ENCODE assay signal across 8 cellular contexts in the genomic region with DNA sequence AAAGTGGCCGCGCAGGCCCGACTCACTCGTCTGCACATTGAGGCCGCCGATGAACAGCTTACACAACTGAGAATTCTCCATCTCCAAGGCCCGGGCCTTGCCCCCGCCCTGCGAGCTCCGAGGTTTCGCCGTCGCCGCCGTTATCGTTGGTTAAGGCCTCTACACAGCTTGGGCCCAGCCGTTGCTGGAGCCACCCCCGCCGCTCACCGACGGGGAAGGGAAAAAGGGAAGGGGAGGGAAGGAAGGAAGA. TPM values are rescaled to one million over a fixed set of nuclear protein-coding genes. Genes with fewer than 3 reads are reported as not detected.
DNase-seq lines count a peak whose midpoint lies in the region; ATAC-seq and TF ChIP-seq lines count a peak whose summit lies in the region.

No MANE protein-coding gene starts in this region.

- peak overlapping the region; percentile 98 to 100 (median 100) for H3K27ac ChIP-seq in adrenal gland
- peak overlapping the region; percentile 100 for H3K27ac ChIP-seq in thymus (ENCODE audit: low read depth)

- H3K36me3 ChIP-seq in adrenal gland (replicated peaks in 1 of 2): no peaks in the 10 kb centered on the region
- no peaks in the 10 kb centered on the region for H3K36me3 ChIP-seq in kidney epithelial cell (ENCODE audit: control insufficient read depth, insufficient read depth, low read length)
- H3K36me3 ChIP-seq in thymus (ENCODE audit: control insufficient read depth, insufficient read depth): no peaks in the 10 kb centered on the region

- peak overlapping the region; percentile 96 for H3K4me3 Mint-ChIP-seq in activated naive CD4-positive, alpha-beta T cell treated with anti-CD3 and anti-CD28 coated beads, Interleukin-2, amount 10 ng/mL, durations not matched to agents 7 days and 5 days

- no peak for DNase-seq in activated naive CD4-positive, alpha-beta T cell treated with anti-CD3 and anti-CD28 coated beads, Interleukin-2, amount 10 ng/mL, durations not matched to agents 7 days and 5 days
- DNase-seq in activated naive CD4-positive, alpha-beta T cell (lab: John Stamatoyannopoulos, UW): no peak
- no peak for DNase-seq in adrenal gland
- no peak for DNase-seq in kidney epithelial cell (ENCODE audit: low read depth)
- DNase-seq in NCI-H1105 (lab: John Stamatoyannopoulos, UW): no peak
- DNase-seq in HK-2 (ENCODE audit: unreplicated experiment): no peak

- no peaks in the 10 kb centered on the region for H3K27me3 ChIP-seq in adrenal gland
- no peaks in the 10 kb centered on the region for H3K27me3 ChIP-seq in kidney epithelial cell (ENCODE audit: control insufficient read depth, insufficient read depth, low read length)
- H3K27me3 ChIP-seq in thymus (ENCODE audit: control insufficient read depth, insufficient read depth): no peaks in the 10 kb centered on the region

- H3K27me3 Mint-ChIP-seq in activated naive CD4-positive, alpha-beta T cell treated with anti-CD3 and anti-CD28 coated beads, Interleukin-2, amount 10 ng/mL, durations not matched to agents 7 days and 5 days: peaks cover 9% of the 10 kb centered on the region

- H3K4me1 ChIP-seq in adrenal gland (replicated peaks in 1 of 2): peaks cover 11 to 35% of the 10 kb centered on the region in 2 donors
- H3K4me1 ChIP-seq in thymus (ENCODE audit: control insufficient read depth, insufficient read depth, low read length): peaks cover 2% of the 10 kb centered on the region

- ATAC-seq in HG03196 (IDR thresholded peaks at IDR 0.05; ENCODE audit: unreplicated experiment): peak; percentile 12

- no peak for TF ChIP-seq CTCF in adrenal gland (IDR thresholded peaks at IDR 0.05)
- TF ChIP-seq CTCF in kidney epithelial cell (IDR thresholded peaks at IDR 0.05; ENCODE audit: insufficient read depth, low read length, poor library complexity, severe bottlenecking): no peak

- H3K4me3 ChIP-seq in adrenal gland (peak overlapping the region; percentile 85 to 97 (median 90)), kidney epithelial cell (ENCODE audit: low read depth, low read length) (peak overlapping the region; percentile 74), thymus (ENCODE audit: low read length) (peak overlapping the region; percentile 86)

- H3K9me3 ChIP-seq in adrenal gland (replicated peaks in 1 of 3) (no peaks in the 10 kb centered on the region), thymus (ENCODE audit: control insufficient read depth) (no peaks in the 10 kb centered on the region)

- intact Hi-C loops in adrenal gland (cut with DNase I): no loop called here

- H3K36me3 Mint-ChIP-seq in activated naive CD4-positive, alpha-beta T cell treated with anti-CD3 and anti-CD28 coated beads, Interleukin-2, amount 10 ng/mL, durations not matched to agents 7 days and 5 days: peaks cover 40% of the 10 kb centered on the region

- no peaks in the 10 kb centered on the region for H3K9me3 Mint-ChIP-seq in activated naive CD4-positive, alpha-beta T cell treated with anti-CD3 and anti-CD28 coated beads, Interleukin-2, amount 10 ng/mL, durations not matched to agents 7 days and 5 days

- peaks cover 31% of the 10 kb centered on the region for H3K4me1 Mint-ChIP-seq in activated naive CD4-positive, alpha-beta T cell treated with anti-CD3 and anti-CD28 coated beads, Interleukin-2, amount 10 ng/mL, durations not matched to agents 7 days and 5 days

- WGBS in adrenal gland, 4 donors: 0 to 2% (median 0%) methylated on average over 14 to 21 of the region's 21 CpGs
- under 1% methylated on average over 21 of the region's 21 CpGs for WGBS in thymus

- TF ChIP-seq POLR2A in adrenal gland (IDR thresholded peaks at IDR 0.05): no peak

- peak overlapping the region; percentile 100 for H3K27ac Mint-ChIP-seq in activated naive CD4-positive, alpha-beta T cell treated with anti-CD3 and anti-CD28 coated beads, Interleukin-2, amount 10 ng/mL, durations not matched to agents 7 days and 5 days

- CTCF ChIA-PET in activated naive CD4-positive, alpha-beta T cell treated with anti-CD3 and anti-CD28 coated beads, Interleukin-2, amount 10 ng/mL, durations not matched to agents 7 days and 5 days (lab: Charles Lee): interaction anchor here (0.9 to 3.0 kb wide), 6 partner anchors 12 to 282 kb away, joined by 3 to 18 read pairs (median 5); partner anchors contain the start of gene KLHL3

RNA-seq across cellular contexts. Expression of gene HNRNPA0, which starts 0.3 kb away (rescaled TPM):
- total RNA-seq in adrenal gland (10 to 100 TPM in 7 of 8 donors, 1 to 10 TPM in 1; 8.9 to 45.5 (median 21.8) TPM), kidney epithelial cell (14.7 TPM in 2 replicates)
- polyA plus RNA-seq in adrenal gland (10 to 100 TPM; 16.9 to 19.8 (median 19.1) TPM), thymus (32.9 TPM)

RNA-seq across cellular contexts. Expression of gene KLHL3, which starts 18.0 kb away (rescaled TPM):
- 10 to 100 TPM in 7 of 8 donors, 1 to 10 TPM in 1; 7.5 to 28.6 (median 14.4) TPM for total RNA-seq in adrenal gland
- polyA plus RNA-seq in adrenal gland: 10 to 100 TPM in 1 of 3 donors, 1 to 10 TPM in 2; 3.1 to 13.8 (median 8.7) TPM
- total RNA-seq in kidney epithelial cell: 1.6 and 2.8 TPM in 2 replicates
- 5.0 TPM for polyA plus RNA-seq in thymus
